2 cellular contexts compared by ENCODE assay signal in genomic region chr2:28613181-28613580, GRCh38.
TF ChIP-seq lines count a peak whose summit lies in the region.

No MANE protein-coding gene starts in this region.

TF ChIP-seq in A549, 52 proteins besides CTCF, POLR2A, EP300 and RAD21 (continued from another document):
- TF ChIP-seq POLR2AphosphoS2 (conservative IDR thresholded peaks at IDR 0.05; ENCODE audit: low read length): no peak
- no peak for TF ChIP-seq HMGXB4 (CRISPR knock-in tag; IDR thresholded peaks at IDR 0.05; ENCODE audit: borderline replicate concordance)
- no peak for TF ChIP-seq ATOH8 (CRISPR knock-in tag; IDR thresholded peaks at IDR 0.05; ENCODE audit: low read depth)
- TF ChIP-seq NFE2L2 (conservative IDR thresholded peaks at IDR 0.05; ENCODE audit: low read length): no peak
- TF ChIP-seq GATA3 (IDR thresholded peaks at IDR 0.05; ENCODE audit: borderline replicate concordance): no peak
- no peak for TF ChIP-seq NPAS2 (CRISPR knock-in tag; IDR thresholded peaks at IDR 0.05; ENCODE audit: borderline replicate concordance)
- TF ChIP-seq SMC3 (IDR thresholded peaks at IDR 0.05): no peak
- TF ChIP-seq RARB (CRISPR knock-in tag; IDR thresholded peaks at IDR 0.05): no peak
- TF ChIP-seq EHMT2 (IDR thresholded peaks at IDR 0.05; ENCODE audit: low read depth): no peak
- no peak for TF ChIP-seq HES2 (IDR thresholded peaks at IDR 0.05)
- no peak for TF ChIP-seq HDAC2 (IDR thresholded peaks at IDR 0.05)
- no peak for TF ChIP-seq FOXS1 (CRISPR knock-in tag; IDR thresholded peaks at IDR 0.05)
- no peak for TF ChIP-seq RFX5 (IDR thresholded peaks at IDR 0.05)
- TF ChIP-seq ESRRA (IDR thresholded peaks at IDR 0.05; ENCODE audit: borderline replicate concordance, low read length): no peak

TF ChIP-seq in K562, 482 proteins besides CTCF, POLR2A, EP300 and RAD21:
- no peak for TF ChIP-seq ZNF316 (IDR thresholded peaks at IDR 0.05)
- TF ChIP-seq ZBTB43 (CRISPR knock-in tag; IDR thresholded peaks at IDR 0.05): no peak
- no peak for TF ChIP-seq STAG1 (CRISPR knock-in tag; IDR thresholded peaks at IDR 0.05; ENCODE audit: borderline replicate concordance)
- no peak for TF ChIP-seq CBFA2T3 (IDR thresholded peaks at IDR 0.05)
- TF ChIP-seq ZNF583 (CRISPR knock-in tag; IDR thresholded peaks at IDR 0.05): no peak
- no peak for TF ChIP-seq E2F3 (CRISPR knock-in tag; IDR thresholded peaks at IDR 0.05)
- peak; percentile 39; the same call in 1 of the 2 replicates for TF ChIP-seq PKNOX1 (IDR thresholded peaks at IDR 0.05)
